In genomic region chr10:96673318-96674099, GRCh38 we compare ENCODE assay signal across 8 cellular contexts. TPM values are rescaled to one million over a fixed set of nuclear protein-coding genes. Genes with fewer than 3 reads are reported as not detected.
DNase-seq lines count a peak whose midpoint lies in the region; ATAC-seq, FAIRE-seq and TF ChIP-seq lines count a peak whose summit lies in the region.

No MANE protein-coding gene starts in this region.

- no peaks in the 10 kb centered on the region for H3K27me3 ChIP-seq in body of pancreas

- no peak overlapping the region for H3K4me3 ChIP-seq in A549
- H3K4me3 ChIP-seq in body of pancreas: no peak overlapping the region

- intact Hi-C loops in body of pancreas (cut with DNase I): no loop called here

- H3K27ac ChIP-seq in A549 (peak overlapping the region in 1 of 2 experiments; percentile 40; a peak in 3 of 6 replicates), body of pancreas (peak overlapping the region; percentile 55 to 93 (median 85))

- POLR2A ChIA-PET in A549 (lab: Yijun Ruan, JAX): no interaction called here

- no peak for TF ChIP-seq RAD21 in A549 (conservative IDR thresholded peaks at IDR 0.05 in 1 of 2, IDR thresholded peaks at IDR 0.05 in 1 of 2)

- TF ChIP-seq EP300 in A549 (IDR thresholded peaks at IDR 0.05): no peak

- TF ChIP-seq POLR2A in A549 (IDR thresholded peaks at IDR 0.05; ENCODE audit: low read length) (no peak), body of pancreas (IDR thresholded peaks at IDR 0.05) (peak in 1 of 3 donors; percentile 15)

- DNase-seq in A549 (ENCODE audit: low read depth in 1 of 2, low spot score in 1 of 2) (peak in 1 of 2 experiments; percentile 20), HuH-7.5 (ENCODE audit: low spot score) (peak; percentile 16), body of pancreas (peak; percentile 45 to 83 (median 54)), midbrain (lab: John Stamatoyannopoulos, UW) (peak; percentile 36), NCI-H1092 treated with DMSO at 0.1 percent for 48 hours (lab: John Stamatoyannopoulos, UW) (no peak), NCI-H446 treated with DMSO at 0.1 percent for 48 hours (lab: John Stamatoyannopoulos, UW) (no peak)

- 52% methylated on average over 11 of the region's 11 CpGs for whole genome bisulfite sequencing in A549 (ENCODE audit: missing lambda C conversion rate)
- 9 to 20% methylated on average over 10 to 11 of the region's 11 CpGs for WGBS in body of pancreas, 2 donors

- peak in 1 of 2 experiments; percentile 39; a peak in 3 of 6 replicates for ATAC-seq in A549
- ATAC-seq in GM19351 (IDR thresholded peaks at IDR 0.05; ENCODE audit: unreplicated experiment): peak; percentile 56
- ATAC-seq in body of pancreas: peak; percentile 45
- no peak for ATAC-seq in HG03442 (IDR thresholded peaks at IDR 0.05; ENCODE audit: unreplicated experiment)

- no peak for FAIRE-seq in A549 (lab: Jason Lieb, UNC)

- H3K4me1 ChIP-seq in A549: peaks cover 30% of the 10 kb centered on the region
- H3K4me1 ChIP-seq in body of pancreas: peaks cover 97% of the 10 kb centered on the region

- TF ChIP-seq CTCF in A549 (IDR thresholded peaks at IDR 0.05): no peak
- TF ChIP-seq CTCF in body of pancreas (IDR thresholded peaks at IDR 0.05): no peak

- CTCF ChIA-PET in A549 (lab: Yijun Ruan, JAX): interaction anchor here (1.1 to 1.4 kb wide), 6 partner anchors 10 to 237 kb away, joined by 3 read pairs; no protein-coding TSS in a partner anchor

- no peaks in the 10 kb centered on the region for H3K36me3 ChIP-seq in body of pancreas (replicated peaks in 1 of 2; ENCODE audit: insufficient read depth in 1 of 2, low read depth in 2 of 2)

- H3K4me2 ChIP-seq in A549: peak overlapping the region; percentile 65

- H3K9me3 ChIP-seq in A549: no peaks in the 10 kb centered on the region
- H3K9me3 ChIP-seq in body of pancreas: no peaks in the 10 kb centered on the region

TF ChIP-seq in A549, 52 proteins besides CTCF, POLR2A, EP300 and RAD21:
- TF ChIP-seq CBX2 (IDR thresholded peaks at IDR 0.05; ENCODE audit: borderline replicate concordance, low read depth) (no peak), TFCP2L1 (CRISPR knock-in tag; IDR thresholded peaks at IDR 0.05) (no peak), BCL3 (IDR thresholded peaks at IDR 0.05) (no peak), ELK1 (IDR thresholded peaks at IDR 0.05; ENCODE audit: low read depth, low read length) (no peak), EHMT2 (IDR thresholded peaks at IDR 0.05; ENCODE audit: low read depth) (no peak), FOSL2 (IDR thresholded peaks at IDR 0.05) (no peak), FOSL2 (CRISPR knock-in tag; IDR thresholded peaks at IDR 0.05) (no peak), NPAS2 (CRISPR knock-in tag; IDR thresholded peaks at IDR 0.05; ENCODE audit: borderline replicate concordance) (no peak), HOXB13 (CRISPR knock-in tag; IDR thresholded peaks at IDR 0.05; ENCODE audit: low read depth) (no peak), KDM1A (IDR thresholded peaks at IDR 0.05; ENCODE audit: low read depth) (no peak), HOXA7 (CRISPR knock-in tag; IDR thresholded peaks at IDR 0.05) (no peak), SREBF2 (IDR thresholded peaks at IDR 0.05) (no peak), HOXB5 (CRISPR knock-in tag; IDR thresholded peaks at IDR 0.05) (no peak), TP53 (CRISPR knock-in tag; IDR thresholded peaks at IDR 0.05) (no peak), USF2 (IDR thresholded peaks at IDR 0.05) (no peak)
- TF ChIP-seq, protein P1, sequence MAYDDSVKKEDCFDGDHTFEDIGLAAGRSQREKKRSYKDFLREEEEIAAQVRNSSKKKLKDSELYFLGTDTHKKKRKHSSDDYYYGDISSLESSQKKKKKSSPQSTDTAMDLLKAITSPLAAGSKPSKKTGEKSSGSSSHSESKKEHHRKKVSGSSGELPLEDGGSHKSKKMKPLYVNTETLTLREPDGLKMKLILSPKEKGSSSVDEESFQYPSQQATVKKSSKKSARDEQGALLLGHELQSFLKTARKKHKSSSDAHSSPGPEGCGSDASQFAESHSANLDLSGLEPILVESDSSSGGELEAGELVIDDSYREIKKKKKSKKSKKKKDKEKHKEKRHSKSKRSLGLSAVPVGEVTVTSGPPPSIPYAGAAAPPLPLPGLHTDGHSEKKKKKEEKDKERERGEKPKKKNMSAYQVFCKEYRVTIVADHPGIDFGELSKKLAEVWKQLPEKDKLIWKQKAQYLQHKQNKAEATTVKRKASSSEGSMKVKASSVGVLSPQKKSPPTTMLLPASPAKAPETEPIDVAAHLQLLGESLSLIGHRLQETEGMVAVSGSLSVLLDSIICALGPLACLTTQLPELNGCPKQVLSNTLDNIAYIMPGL (CRISPR knock-in tag; IDR thresholded peaks at IDR 0.05; ENCODE audit: borderline replicate concordance): no peak
- TF ChIP-seq, protein P2, sequence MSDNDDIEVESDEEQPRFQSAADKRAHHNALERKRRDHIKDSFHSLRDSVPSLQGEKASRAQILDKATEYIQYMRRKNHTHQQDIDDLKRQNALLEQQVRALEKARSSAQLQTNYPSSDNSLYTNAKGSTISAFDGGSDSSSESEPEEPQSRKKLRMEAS (IDR thresholded peaks at IDR 0.05): no peak

RNA-seq across cellular contexts. Expression of gene PIK3AP1, which starts 46.8 kb away (rescaled TPM):
- polyA plus RNA-seq in A549 (2011; rRNA removed) (3.0 and 3.2 TPM in 2 replicates), A549 (2017; fragmentation: RNase III; extraction: RNeasy Plus Mini Kit Qiagen cat#74134 plus additional on column Dnase treatment) (1.1 to 1.9 TPM (median 1.6 TPM) in 3 replicates)
- polyA plus RNA-seq in A549 (2012; cell fraction: cytosol; rRNA removed): 0.50 and 0.60 TPM in 2 replicates
- polyA plus RNA-seq in A549 (2012; cell fraction: nucleus; rRNA removed): 0.36 and 0.51 TPM in 2 replicates
- polyA minus RNA-seq in A549 (2011; rRNA and poly(A)+ RNA removed): 3.2 and 6.5 TPM in 2 replicates
- 10 to 100 TPM; 28.0 to 37.2 TPM for total RNA-seq in body of pancreas

Comparison
In these comparisons a context has a peak if more than half of its experiments do, and no peak if none do; other contexts are left out.
1. DNase-seq: peak in HuH-7.5 (single experiment), body of pancreas (4 of 4) and midbrain (single experiment); none in NCI-H1092 treated with DMSO at 0.1 percent for 48 hours (single experiment) and NCI-H446 treated with DMSO at 0.1 percent for 48 hours (single experiment).